Comparison of ENCODE assay signal across 11 cellular contexts in the genomic region with DNA sequence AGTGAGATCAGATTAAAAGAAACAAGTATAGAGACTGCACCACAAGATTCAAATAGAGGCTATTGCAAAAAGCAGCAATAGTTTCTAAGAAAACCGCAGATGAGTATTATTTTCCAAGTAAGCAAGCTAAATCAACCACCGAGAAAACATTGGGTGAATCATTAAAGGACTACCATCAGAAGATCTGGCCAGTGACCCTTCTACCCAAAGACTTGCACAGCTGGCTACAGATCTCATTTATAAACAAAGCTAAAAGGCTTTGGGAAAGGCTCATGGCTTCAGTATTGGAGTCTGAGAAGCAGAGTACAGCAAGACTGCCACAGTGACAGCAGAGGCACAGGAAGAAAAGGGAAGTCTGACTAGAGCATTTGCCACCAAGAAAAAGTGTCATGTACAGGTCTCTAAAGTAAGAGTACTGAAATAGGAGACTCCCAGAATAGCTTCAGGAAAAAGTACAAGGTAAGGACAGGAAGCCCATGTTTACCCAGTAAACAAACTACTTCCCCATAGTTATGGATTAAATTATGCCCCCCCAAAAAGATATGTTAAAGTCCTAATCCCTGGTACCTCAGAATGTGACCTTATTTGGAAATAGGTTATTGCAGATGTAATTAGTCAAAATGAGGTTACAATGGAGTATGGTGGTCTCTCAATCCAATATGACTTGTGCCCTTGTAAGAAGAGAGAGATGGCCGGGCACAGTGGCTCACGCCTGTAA. TPM values are rescaled to one million over a fixed set of nuclear protein-coding genes. Genes with fewer than 3 reads are reported as not detected.
DNase-seq lines count a peak whose midpoint lies in the region; ATAC-seq and TF ChIP-seq lines count a peak whose summit lies in the region.
"Had no signal": no experiment of that assay in that cellular context is flagged by ENCODE, and none has a peak within 500 bp of the region (broad histone marks: within the 10 kb centered on the region; RNA-seq: fewer than 3 reads in every experiment).

No MANE protein-coding gene starts in this region.

- intact Hi-C loops in body of pancreas (cut with DNase I) = no loop called here

- no peak overlapping the region for H3K4me3 ChIP-seq in body of pancreas

- ATAC-seq in GM19023 (IDR thresholded peaks at IDR 0.05; ENCODE audit: unreplicated experiment) = peak; percentile 93
- ATAC-seq in HG02642 (IDR thresholded peaks at IDR 0.05; ENCODE audit: poor library complexity, unreplicated experiment) = peak; percentile 89
- no peak for ATAC-seq in body of pancreas
- ATAC-seq: Panc1 had no signal

- H3K9me3 Mint-ChIP-seq in nephron = peaks cover 18% of the 10 kb centered on the region
- H3K9me3 Mint-ChIP-seq in type B pancreatic cell = peaks cover 4% of the 10 kb centered on the region

- no peaks in the 10 kb centered on the region for H3K4me1 Mint-ChIP-seq in nephron
- no peaks in the 10 kb centered on the region for H3K4me1 Mint-ChIP-seq in type B pancreatic cell (ENCODE audit: unreplicated experiment)
- H3K4me1 Mint-ChIP-seq: activated naive CD8-positive, alpha-beta T cell treated with anti-CD3 and anti-CD28 coated beads, Interleukin-2, amount 10 ng/mL, durations not matched to agents 7 days and 5 days had no signal

- H3K27ac ChIP-seq in body of pancreas = no peak overlapping the region

- H3K36me3 ChIP-seq in body of pancreas (replicated peaks in 1 of 2; ENCODE audit: insufficient read depth in 1 of 2, low read depth in 2 of 2) = no peaks in the 10 kb centered on the region

- H3K27me3 ChIP-seq in body of pancreas = no peaks in the 10 kb centered on the region

- H3K4me3 Mint-ChIP-seq in nephron (no peak overlapping the region), type B pancreatic cell (no peak overlapping the region)
- H3K4me3 Mint-ChIP-seq: activated naive CD8-positive, alpha-beta T cell treated with anti-CD3 and anti-CD28 coated beads, Interleukin-2, amount 10 ng/mL, durations not matched to agents 7 days and 5 days had no signal

- H3K27ac Mint-ChIP-seq in nephron (peak overlapping the region in 2 of 3 experiments; percentile 33 to 69), type B pancreatic cell (no peak overlapping the region)
- H3K27ac Mint-ChIP-seq: activated naive CD8-positive, alpha-beta T cell treated with anti-CD3 and anti-CD28 coated beads, Interleukin-2, amount 10 ng/mL, durations not matched to agents 7 days and 5 days had no signal

- TF ChIP-seq POLR2A in body of pancreas (IDR thresholded peaks at IDR 0.05) = no peak

- peaks cover 3% of the 10 kb centered on the region for H3K36me3 Mint-ChIP-seq in nephron (ENCODE audit: low read depth)
- H3K36me3 Mint-ChIP-seq in type B pancreatic cell = no peaks in the 10 kb centered on the region

- H3K27me3 Mint-ChIP-seq in nephron (ENCODE audit: low read depth) = no peaks in the 10 kb centered on the region
- peaks cover 6% of the 10 kb centered on the region for H3K27me3 Mint-ChIP-seq in type B pancreatic cell

- no peaks in the 10 kb centered on the region for H3K9me3 ChIP-seq in body of pancreas

- peak; percentile 53 for DNase-seq in M059J (ENCODE audit: low read depth)
- DNase-seq in activated CD8-positive, alpha-beta memory T cell treated with anti-CD3 and anti-CD28 coated beads for 24 hours = no peak
- DNase-seq in body of pancreas = no peak
- no peak for DNase-seq in type B pancreatic cell (ENCODE audit: extremely low spot score, unreplicated experiment)
- no peak for DNase-seq in stimulated activated CD4-positive, alpha-beta T cell treated with anti-CD3 and anti-CD28 coated beads, Interleukin-4, amount 100 ng/mL, for 4 hours
- DNase-seq: activated naive CD8-positive, alpha-beta T cell treated with anti-CD3 and anti-CD28 coated beads, Interleukin-2, amount 10 ng/mL, durations not matched to agents 7 days and 5 days; head of caudate nucleus had no signal

- WGBS in body of pancreas, 2 donors = 54 to 67% methylated on average over 4 of the region's 4 CpGs

- TF ChIP-seq CTCF in nephron (IDR thresholded peaks at IDR 0.05; ENCODE audit: unreplicated experiment in 3 of 3) = no peak
- TF ChIP-seq CTCF in body of pancreas (IDR thresholded peaks at IDR 0.05) = no peak
- TF ChIP-seq CTCF in type B pancreatic cell (conservative IDR thresholded peaks at IDR 0.05) = no peak

- peaks cover 5% of the 10 kb centered on the region for H3K4me1 ChIP-seq in body of pancreas

RNA-seq across cellular contexts. Expression of a gene that starts 19.0 kb away (rescaled TPM):
- 17.3 and 30.8 TPM in 2 replicates for total RNA-seq in M059J (2014; rRNA removed; shearing (Covaris generic))
- total RNA-seq in body of pancreas (10 to 100 TPM in 1 of 2 donors, 1 to 10 TPM in 1; 3.0 to 12.7 TPM), type B pancreatic cell (ENCODE audit: low replicate concordance) (2.9 and 3.4 TPM in 2 replicates)
- total RNA-seq: activated naive CD8-positive, alpha-beta T cell treated with anti-CD3 and anti-CD28 coated beads, Interleukin-2, amount 10 ng/mL, durations not matched to agents 7 days and 5 days had no signal

RNA-seq across cellular contexts. Expression of a gene that starts 38.3 kb away (rescaled TPM):
- 3.8 and 6.2 TPM in 2 replicates for total RNA-seq in M059J (2014; rRNA removed; shearing (Covaris generic))
- total RNA-seq in body of pancreas = 10 to 100 TPM in 1 of 2 donors, 1 to 10 TPM in 1; 9.2 to 12.7 TPM
- 1.7 and 3.3 TPM in 2 replicates for total RNA-seq in type B pancreatic cell (ENCODE audit: low replicate concordance)
- total RNA-seq: activated naive CD8-positive, alpha-beta T cell treated with anti-CD3 and anti-CD28 coated beads, Interleukin-2, amount 10 ng/mL, durations not matched to agents 7 days and 5 days had no signal
